1 cellular context compared by ENCODE assay signal in the genomic region with DNA sequence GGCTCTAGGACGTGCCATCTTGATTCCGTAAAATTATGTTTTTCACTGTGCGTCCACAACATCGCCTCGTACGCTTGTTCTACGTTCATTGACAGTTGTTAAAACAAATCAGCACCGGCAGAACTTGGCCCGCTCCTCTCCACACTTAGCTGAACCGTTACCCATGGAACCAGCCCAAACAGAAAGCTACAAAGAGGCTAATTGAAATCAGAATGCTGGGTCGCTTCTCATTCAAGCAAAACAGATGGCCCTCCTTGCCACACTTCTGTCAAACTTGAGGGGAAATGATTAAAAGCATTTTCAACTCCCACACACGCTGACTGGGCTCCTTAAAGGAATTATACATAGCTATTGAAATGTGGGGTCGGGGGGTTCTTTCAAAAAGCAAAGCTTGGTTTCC.
TF ChIP-seq lines count a peak whose summit lies in the region.

No MANE protein-coding gene starts in this region.

TF ChIP-seq in HepG2, 621 proteins besides CTCF, POLR2A, EP300 and RAD21 (continued from another document):
- TF ChIP-seq, protein P1, sequence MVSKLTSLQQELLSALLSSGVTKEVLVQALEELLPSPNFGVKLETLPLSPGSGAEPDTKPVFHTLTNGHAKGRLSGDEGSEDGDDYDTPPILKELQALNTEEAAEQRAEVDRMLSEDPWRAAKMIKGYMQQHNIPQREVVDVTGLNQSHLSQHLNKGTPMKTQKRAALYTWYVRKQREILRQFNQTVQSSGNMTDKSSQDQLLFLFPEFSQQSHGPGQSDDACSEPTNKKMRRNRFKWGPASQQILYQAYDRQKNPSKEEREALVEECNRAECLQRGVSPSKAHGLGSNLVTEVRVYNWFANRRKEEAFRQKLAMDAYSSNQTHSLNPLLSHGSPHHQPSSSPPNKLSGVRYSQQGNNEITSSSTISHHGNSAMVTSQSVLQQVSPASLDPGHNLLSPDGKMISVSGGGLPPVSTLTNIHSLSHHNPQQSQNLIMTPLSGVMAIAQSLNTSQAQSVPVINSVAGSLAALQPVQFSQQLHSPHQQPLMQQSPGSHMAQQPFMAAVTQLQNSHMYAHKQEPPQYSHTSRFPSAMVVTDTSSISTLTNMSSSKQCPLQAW (CRISPR knock-in tag; IDR thresholded peaks at IDR 0.05): no peak
- TF ChIP-seq TBP (CRISPR knock-in tag; IDR thresholded peaks at IDR 0.05): no peak
TF ChIP-seq in HepG2: peak in this region for 0.
